Comparison of ENCODE assay signal across 1 cellular context in the genomic region with DNA sequence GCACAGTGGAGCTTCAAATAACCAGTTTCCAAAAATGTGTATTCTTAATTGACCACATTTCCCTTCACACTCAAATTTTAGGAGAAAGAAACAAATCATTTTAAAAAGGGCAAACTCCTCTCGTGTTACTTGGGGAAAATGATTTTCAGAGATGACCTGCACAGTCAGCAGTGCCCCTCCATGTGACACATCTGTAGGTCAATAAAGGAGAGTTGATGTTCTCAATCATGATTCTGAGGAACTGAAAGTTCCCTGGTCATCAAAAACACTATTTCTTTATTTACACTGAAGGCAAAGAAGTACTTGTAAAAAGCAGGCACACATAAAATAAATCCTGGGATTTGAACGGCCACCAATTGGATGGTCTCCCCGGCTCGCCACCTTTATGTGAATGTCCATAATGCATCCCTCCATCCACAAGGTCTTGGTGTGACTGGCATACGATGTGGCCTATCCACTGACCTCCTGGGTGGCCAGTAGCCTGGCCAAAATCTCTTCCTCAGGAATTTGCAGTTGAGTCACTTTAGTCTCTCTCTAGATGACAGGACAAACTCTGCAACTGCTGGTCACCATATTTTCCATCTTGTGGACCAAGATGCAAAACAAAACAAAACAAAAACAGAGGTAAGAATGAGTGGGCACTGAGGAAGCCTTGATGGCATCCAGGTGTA.
TF ChIP-seq lines count a peak whose summit lies in the region.

No MANE protein-coding gene starts in this region.

TF ChIP-seq in A549, 52 proteins besides CTCF, POLR2A, EP300 and RAD21 (continued from another document):
- TF ChIP-seq MAZ (IDR thresholded peaks at IDR 0.05; ENCODE audit: borderline replicate concordance, low read depth, low read length): no peak
- TF ChIP-seq, protein P1, sequence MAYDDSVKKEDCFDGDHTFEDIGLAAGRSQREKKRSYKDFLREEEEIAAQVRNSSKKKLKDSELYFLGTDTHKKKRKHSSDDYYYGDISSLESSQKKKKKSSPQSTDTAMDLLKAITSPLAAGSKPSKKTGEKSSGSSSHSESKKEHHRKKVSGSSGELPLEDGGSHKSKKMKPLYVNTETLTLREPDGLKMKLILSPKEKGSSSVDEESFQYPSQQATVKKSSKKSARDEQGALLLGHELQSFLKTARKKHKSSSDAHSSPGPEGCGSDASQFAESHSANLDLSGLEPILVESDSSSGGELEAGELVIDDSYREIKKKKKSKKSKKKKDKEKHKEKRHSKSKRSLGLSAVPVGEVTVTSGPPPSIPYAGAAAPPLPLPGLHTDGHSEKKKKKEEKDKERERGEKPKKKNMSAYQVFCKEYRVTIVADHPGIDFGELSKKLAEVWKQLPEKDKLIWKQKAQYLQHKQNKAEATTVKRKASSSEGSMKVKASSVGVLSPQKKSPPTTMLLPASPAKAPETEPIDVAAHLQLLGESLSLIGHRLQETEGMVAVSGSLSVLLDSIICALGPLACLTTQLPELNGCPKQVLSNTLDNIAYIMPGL (CRISPR knock-in tag; IDR thresholded peaks at IDR 0.05; ENCODE audit: borderline replicate concordance): no peak
- no peak for TF ChIP-seq ZSCAN20 (CRISPR knock-in tag; IDR thresholded peaks at IDR 0.05)
- TF ChIP-seq KDM1A (IDR thresholded peaks at IDR 0.05; ENCODE audit: low read depth): no peak
- TF ChIP-seq CHD4 (IDR thresholded peaks at IDR 0.05; ENCODE audit: borderline replicate concordance): no peak
